ENCODE assay signal across 1 cellular context in the genomic region with DNA sequence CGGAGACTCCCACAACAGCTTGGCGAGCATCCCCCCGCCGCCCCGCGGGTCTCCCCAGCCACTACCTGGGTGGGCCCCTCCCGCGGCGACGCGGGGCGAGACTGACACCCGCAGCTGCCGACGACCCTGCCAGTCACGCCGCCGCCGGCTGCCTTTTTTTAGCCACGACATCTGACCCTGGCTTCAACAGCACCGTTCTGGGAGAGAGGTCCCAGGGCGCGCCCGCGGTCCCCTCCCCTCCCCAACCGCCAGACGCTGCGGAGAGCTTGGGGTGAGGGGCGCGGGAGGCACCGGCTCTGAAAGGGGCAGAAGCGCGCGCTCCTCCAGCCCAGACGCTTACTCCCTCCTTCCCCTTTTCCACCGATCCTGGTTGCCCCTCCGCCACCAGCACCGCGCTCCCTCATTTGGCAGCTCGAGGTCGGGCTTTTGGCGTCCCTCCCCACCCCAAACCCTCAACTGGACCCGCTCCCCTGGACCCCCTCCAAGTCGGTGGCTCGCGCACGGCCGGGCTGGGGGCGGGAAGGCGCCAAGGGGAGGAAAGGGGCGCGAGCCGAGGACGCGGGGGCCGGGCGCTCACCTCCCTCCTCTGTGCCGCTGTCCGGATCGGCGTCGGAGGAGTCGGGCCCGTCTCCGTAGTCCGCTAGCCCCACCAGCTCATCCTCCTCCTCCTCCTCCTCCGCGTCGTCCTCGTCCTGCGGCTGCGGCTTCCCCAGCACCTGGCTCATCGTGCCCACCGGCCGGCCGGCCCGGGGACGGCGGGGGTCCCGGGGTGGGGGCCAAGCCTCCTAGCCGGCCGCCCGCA.
A peak's percentile ranks its signal among the peaks of the same experiment; 100 is the strongest.
TF ChIP-seq lines count a peak whose summit lies in the region.

No MANE protein-coding gene starts in this region.

TF ChIP-seq in HEK293, 187 proteins besides CTCF, POLR2A, EP300 and RAD21 (continued from another document):
- TF ChIP-seq ZNF266 (tag by site-specific recombination; IDR thresholded peaks at IDR 0.05; ENCODE audit: low read depth), result no peak
- TF ChIP-seq ZBTB20 (tag by site-specific recombination; IDR thresholded peaks at IDR 0.05), result peak; percentile 87; the same call in 1 of the 2 replicates
- TF ChIP-seq ZNF639 (tag by site-specific recombination; IDR thresholded peaks at IDR 0.05), result peak; percentile 21; the same call in 1 of the 2 replicates
- TF ChIP-seq ZNF624 (tag by site-specific recombination; IDR thresholded peaks at IDR 0.05), result no peak
- TF ChIP-seq, protein P1, sequence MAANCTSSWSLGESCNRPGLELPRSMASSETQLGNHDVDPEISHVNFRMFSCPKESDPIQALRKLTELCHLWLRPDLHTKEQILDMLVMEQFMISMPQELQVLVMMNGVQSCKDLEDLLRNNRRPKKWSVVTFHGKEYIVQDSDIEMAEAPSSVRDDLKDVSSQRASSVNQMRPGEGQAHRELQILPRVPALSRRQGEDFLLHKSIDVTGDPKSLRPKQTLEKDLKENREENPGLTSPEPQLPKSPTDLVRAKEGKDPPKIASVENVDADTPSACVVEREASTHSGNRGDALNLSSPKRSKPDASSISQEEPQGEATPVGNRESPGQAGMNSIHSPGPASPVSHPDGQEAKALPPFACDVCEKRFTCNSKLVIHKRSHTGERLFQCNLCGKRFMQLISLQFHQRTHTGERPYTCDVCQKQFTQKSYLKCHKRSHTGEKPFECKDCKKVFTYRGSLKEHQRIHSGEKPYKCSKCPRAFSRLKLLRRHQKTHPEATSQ (tag by site-specific recombination; IDR thresholded peaks at IDR 0.05), result 0 out of 2 replicates have a peak, but pooled peaks have one; percentile 31
- no peak for TF ChIP-seq ZNF792 (tag by site-specific recombination; IDR thresholded peaks at IDR 0.05)
- TF ChIP-seq, protein P2, sequence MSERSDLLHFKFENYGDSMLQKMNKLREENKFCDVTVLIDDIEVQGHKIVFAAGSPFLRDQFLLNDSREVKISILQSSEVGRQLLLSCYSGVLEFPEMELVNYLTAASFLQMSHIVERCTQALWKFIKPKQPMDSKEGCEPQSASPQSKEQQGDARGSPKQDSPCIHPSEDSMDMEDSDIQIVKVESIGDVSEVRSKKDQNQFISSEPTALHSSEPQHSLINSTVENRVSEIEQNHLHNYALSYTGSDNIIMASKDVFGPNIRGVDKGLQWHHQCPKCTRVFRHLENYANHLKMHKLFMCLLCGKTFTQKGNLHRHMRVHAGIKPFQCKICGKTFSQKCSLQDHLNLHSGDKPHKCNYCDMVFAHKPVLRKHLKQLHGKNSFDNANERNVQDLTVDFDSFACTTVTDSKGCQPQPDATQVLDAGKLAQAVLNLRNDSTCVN (tag by site-specific recombination; optimal IDR thresholded peaks at IDR 0.05), result peak; percentile 93
- no peak for TF ChIP-seq ZNF629 (tag by site-specific recombination; IDR thresholded peaks at IDR 0.05)
- TF ChIP-seq ZNF24 (tag by site-specific recombination; IDR thresholded peaks at IDR 0.05), result no peak
- TF ChIP-seq, protein P3, sequence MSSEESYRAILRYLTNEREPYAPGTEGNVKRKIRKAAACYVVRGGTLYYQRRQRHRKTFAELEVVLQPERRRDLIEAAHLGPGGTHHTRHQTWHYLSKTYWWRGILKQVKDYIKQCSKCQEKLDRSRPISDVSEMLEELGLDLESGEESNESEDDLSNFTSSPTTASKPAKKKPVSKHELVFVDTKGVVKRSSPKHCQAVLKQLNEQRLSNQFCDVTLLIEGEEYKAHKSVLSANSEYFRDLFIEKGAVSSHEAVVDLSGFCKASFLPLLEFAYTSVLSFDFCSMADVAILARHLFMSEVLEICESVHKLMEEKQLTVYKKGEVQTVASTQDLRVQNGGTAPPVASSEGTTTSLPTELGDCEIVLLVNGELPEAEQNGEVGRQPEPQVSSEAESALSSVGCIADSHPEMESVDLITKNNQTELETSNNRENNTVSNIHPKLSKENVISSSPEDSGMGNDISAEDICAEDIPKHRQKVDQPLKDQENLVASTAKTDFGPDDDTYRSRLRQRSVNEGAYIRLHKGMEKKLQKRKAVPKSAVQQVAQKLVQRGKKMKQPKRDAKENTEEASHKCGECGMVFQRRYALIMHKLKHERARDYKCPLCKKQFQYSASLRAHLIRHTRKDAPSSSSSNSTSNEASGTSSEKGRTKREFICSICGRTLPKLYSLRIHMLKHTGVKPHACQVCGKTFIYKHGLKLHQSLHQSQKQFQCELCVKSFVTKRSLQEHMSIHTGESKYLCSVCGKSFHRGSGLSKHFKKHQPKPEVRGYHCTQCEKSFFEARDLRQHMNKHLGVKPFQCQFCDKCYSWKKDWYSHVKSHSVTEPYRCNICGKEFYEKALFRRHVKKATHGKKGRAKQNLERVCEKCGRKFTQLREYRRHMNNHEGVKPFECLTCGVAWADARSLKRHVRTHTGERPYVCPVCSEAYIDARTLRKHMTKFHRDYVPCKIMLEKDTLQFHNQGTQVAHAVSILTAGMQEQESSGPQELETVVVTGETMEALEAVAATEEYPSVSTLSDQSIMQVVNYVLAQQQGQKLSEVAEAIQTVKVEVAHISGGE (tag by site-specific recombination; conservative IDR thresholded peaks at IDR 0.05; ENCODE audit: low read depth), result no peak
- TF ChIP-seq, protein P4, sequence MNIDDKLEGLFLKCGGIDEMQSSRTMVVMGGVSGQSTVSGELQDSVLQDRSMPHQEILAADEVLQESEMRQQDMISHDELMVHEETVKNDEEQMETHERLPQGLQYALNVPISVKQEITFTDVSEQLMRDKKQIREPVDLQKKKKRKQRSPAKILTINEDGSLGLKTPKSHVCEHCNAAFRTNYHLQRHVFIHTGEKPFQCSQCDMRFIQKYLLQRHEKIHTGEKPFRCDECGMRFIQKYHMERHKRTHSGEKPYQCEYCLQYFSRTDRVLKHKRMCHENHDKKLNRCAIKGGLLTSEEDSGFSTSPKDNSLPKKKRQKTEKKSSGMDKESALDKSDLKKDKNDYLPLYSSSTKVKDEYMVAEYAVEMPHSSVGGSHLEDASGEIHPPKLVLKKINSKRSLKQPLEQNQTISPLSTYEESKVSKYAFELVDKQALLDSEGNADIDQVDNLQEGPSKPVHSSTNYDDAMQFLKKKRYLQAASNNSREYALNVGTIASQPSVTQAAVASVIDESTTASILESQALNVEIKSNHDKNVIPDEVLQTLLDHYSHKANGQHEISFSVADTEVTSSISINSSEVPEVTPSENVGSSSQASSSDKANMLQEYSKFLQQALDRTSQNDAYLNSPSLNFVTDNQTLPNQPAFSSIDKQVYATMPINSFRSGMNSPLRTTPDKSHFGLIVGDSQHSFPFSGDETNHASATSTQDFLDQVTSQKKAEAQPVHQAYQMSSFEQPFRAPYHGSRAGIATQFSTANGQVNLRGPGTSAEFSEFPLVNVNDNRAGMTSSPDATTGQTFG (tag by site-specific recombination; IDR thresholded peaks at IDR 0.05; ENCODE audit: borderline replicate concordance), result no peak
- no peak for TF ChIP-seq ZNF433 (tag by site-specific recombination; IDR thresholded peaks at IDR 0.05; ENCODE audit: low read depth)
- no peak for TF ChIP-seq ZNF555 (tag by site-specific recombination; conservative IDR thresholded peaks at IDR 0.05)
- TF ChIP-seq ZIC2 (tag by site-specific recombination; IDR thresholded peaks at IDR 0.05), result peak; percentile 81
- no peak for TF ChIP-seq ZNF707 (tag by site-specific recombination; IDR thresholded peaks at IDR 0.05)
- TF ChIP-seq, protein P5, sequence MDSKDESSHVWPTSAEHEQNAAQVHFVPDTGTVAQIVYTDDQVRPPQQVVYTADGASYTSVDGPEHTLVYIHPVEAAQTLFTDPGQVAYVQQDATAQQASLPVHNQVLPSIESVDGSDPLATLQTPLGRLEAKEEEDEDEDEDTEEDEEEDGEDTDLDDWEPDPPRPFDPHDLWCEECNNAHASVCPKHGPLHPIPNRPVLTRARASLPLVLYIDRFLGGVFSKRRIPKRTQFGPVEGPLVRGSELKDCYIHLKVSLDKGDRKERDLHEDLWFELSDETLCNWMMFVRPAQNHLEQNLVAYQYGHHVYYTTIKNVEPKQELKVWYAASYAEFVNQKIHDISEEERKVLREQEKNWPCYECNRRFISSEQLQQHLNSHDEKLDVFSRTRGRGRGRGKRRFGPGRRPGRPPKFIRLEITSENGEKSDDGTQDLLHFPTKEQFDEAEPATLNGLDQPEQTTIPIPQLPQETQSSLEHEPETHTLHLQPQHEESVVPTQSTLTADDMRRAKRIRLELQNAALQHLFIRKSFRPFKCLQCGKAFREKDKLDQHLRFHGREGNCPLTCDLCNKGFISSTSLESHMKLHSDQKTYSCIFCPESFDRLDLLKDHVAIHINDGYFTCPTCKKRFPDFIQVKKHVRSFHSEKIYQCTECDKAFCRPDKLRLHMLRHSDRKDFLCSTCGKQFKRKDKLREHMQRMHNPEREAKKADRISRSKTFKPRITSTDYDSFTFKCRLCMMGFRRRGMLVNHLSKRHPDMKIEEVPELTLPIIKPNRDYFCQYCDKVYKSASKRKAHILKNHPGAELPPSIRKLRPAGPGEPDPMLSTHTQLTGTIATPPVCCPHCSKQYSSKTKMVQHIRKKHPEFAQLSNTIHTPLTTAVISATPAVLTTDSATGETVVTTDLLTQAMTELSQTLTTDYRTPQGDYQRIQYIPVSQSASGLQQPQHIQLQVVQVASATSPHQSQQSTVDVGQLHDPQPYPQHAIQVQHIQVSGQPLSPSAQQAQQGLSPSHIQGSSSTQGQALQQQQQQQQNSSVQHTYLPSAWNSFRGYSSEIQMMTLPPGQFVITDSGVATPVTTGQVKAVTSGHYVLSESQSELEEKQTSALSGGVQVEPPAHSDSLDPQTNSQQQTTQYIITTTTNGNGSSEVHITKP (tag by site-specific recombination; IDR thresholded peaks at IDR 0.05), result peak; percentile 97
TF ChIP-seq in HEK293: peak in this region for 41.
